In the genomic region with DNA sequence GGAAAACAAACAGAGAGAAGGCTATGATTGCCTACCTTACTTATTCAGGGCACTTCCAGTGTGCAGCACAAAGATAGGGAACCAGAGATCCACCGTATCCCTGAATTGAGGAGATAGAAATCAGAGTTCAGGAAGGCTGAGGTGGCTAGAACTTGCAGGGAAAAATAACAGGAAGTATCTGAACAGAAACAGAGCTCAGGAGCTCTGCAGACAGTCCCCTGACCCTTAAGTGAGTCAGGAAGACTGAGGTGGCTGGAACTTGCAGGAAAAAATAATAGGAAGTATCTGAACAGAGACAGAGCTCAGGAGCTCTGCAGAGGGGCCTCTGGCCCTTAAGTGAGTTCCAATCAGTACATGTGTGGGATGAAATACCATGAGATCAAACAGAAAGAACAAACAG, we compare ENCODE assay signal across 28 cellular contexts.
DNase-seq lines count a peak whose midpoint lies in the region; ATAC-seq, FAIRE-seq and TF ChIP-seq lines count a peak whose summit lies in the region.
"Had no signal": no experiment of that assay in that cellular context is flagged by ENCODE, and none has a peak within 500 bp of the region (broad histone marks: within the 10 kb centered on the region; RNA-seq: fewer than 3 reads in every experiment).

No MANE protein-coding gene starts in this region.

- peak overlapping the region; percentile 5 for H2BK120ac ChIP-seq in mesenchymal stem cell (ENCODE audit: low read depth, low read length)

- H2AFZ ChIP-seq in mesenchymal stem cell (ENCODE audit: low read depth, low read length) = no peak overlapping the region

- H3K4me3 ChIP-seq in mesenchymal stem cell (ENCODE audit: insufficient read depth in 1 of 2, low read depth in 1 of 2, low read length in 2 of 2) (no peak overlapping the region), pancreas (no peak overlapping the region)
- H3K4me3 ChIP-seq: dorsolateral prefrontal cortex, heart left ventricle, psoas muscle had no signal

- ATAC-seq in HG02884 (IDR thresholded peaks at IDR 0.05; ENCODE audit: unreplicated experiment) = no peak
- ATAC-seq in pancreas = no peak
- ATAC-seq: heart left ventricle; naive thymus-derived CD4-positive, alpha-beta T cell; psoas muscle; Right ventricle myocardium inferior had no signal

- intact Hi-C loops in CD14-positive monocyte (cut with micrococcal nuclease) = loop anchor here in 1 of 2 donors (5.0 kb wide), 2 partner anchors 43 to 68 kb away; a partner anchor contains a TSS
- intact Hi-C loops in pancreas (cut with DNase I) = no loop called here

- H3K9ac ChIP-seq in mesenchymal stem cell (ENCODE audit: low read length) = no peak overlapping the region
- H3K9ac ChIP-seq: KMS-11 had no signal

- H3K4me3 Mint-ChIP-seq in CD14-positive monocyte (no peak overlapping the region), endothelial cell (ENCODE audit: unreplicated experiment) (no peak overlapping the region)
- H3K4me3 Mint-ChIP-seq: activated CD4-positive, alpha-beta T cell treated with anti-CD3 and anti-CD28 coated beads, Interleukin-2, amount 10 ng/mL, durations not matched to agents 24 days and 14 days; activated naive CD8-positive, alpha-beta T cell treated with anti-CD3 and anti-CD28 coated beads, Interleukin-2, amount 10 ng/mL, durations not matched to agents 7 days and 5 days; CD8-positive, alpha-beta memory T cell; central memory CD8-positive, alpha-beta T cell; naive thymus-derived CD4-positive, alpha-beta T cell had no signal

- H3K4me2 ChIP-seq in mesenchymal stem cell (ENCODE audit: low read length, poor library complexity, severe bottlenecking) = no peak overlapping the region
- H3K4me2 ChIP-seq: KMS-11 had no signal

- no peaks in the 10 kb centered on the region for H3K27me3 ChIP-seq in mesenchymal stem cell (ENCODE audit: control insufficient read depth in 1 of 2, insufficient read depth in 1 of 2, low read length in 2 of 2)
- H3K27me3 ChIP-seq in pancreas = no peaks in the 10 kb centered on the region
- H3K27me3 ChIP-seq: dorsolateral prefrontal cortex, heart left ventricle had no signal

- H3K36me3 Mint-ChIP-seq in CD14-positive monocyte (peaks cover 3% of the 10 kb centered on the region in 2 donors), endothelial cell (ENCODE audit: low read depth, unreplicated experiment) (peaks cover 18% of the 10 kb centered on the region)

- H3K79me1 ChIP-seq in mesenchymal stem cell (replicated peaks; ENCODE audit: low read length, poor library complexity, severe bottlenecking) = no peaks in the 10 kb centered on the region

- peaks cover 37% of the 10 kb centered on the region for H3K4me1 Mint-ChIP-seq in CD14-positive monocyte
- H3K4me1 Mint-ChIP-seq in endothelial cell (ENCODE audit: unreplicated experiment) = peaks cover 30% of the 10 kb centered on the region

- peak overlapping the region; percentile 89 for H4K8ac ChIP-seq in mesenchymal stem cell (ENCODE audit: low read length)

- H3K36me3 ChIP-seq in mesenchymal stem cell (ENCODE audit: control insufficient read depth in 1 of 2, insufficient read depth in 2 of 2, low read depth in 1 of 2, low read length in 2 of 2) (no peaks in the 10 kb centered on the region), pancreas (no peaks in the 10 kb centered on the region)
- H3K36me3 ChIP-seq: heart left ventricle had no signal

- peak overlapping the region; percentile 66 to 83 for H3K18ac ChIP-seq in mesenchymal stem cell (ENCODE audit: low read depth in 1 of 2, low read length in 2 of 2)

- H3K27ac ChIP-seq in mesenchymal stem cell (ENCODE audit: low read length, poor library complexity, severe bottlenecking) = no peak overlapping the region
- H3K27ac ChIP-seq in pancreas = no peak overlapping the region
- H3K27ac ChIP-seq: dorsolateral prefrontal cortex, KMS-11, psoas muscle had no signal

- TF ChIP-seq CTCF in CD14-positive monocyte (IDR thresholded peaks at IDR 0.05) = no peak
- TF ChIP-seq CTCF in endothelial cell (IDR thresholded peaks at IDR 0.05; ENCODE audit: unreplicated experiment) = no peak
- TF ChIP-seq CTCF in pancreas (IDR thresholded peaks at IDR 0.05) = no peak

- H3K9me3 Mint-ChIP-seq in CD14-positive monocyte = peaks cover 0 to 11% (median 4%) of the 10 kb centered on the region in 7 donors
- peaks cover 19% of the 10 kb centered on the region for H3K9me3 Mint-ChIP-seq in endothelial cell (ENCODE audit: unreplicated experiment)
- H3K9me3 Mint-ChIP-seq: activated naive CD8-positive, alpha-beta T cell treated with anti-CD3 and anti-CD28 coated beads, Interleukin-2, amount 10 ng/mL, durations not matched to agents 7 days and 5 days; central memory CD8-positive, alpha-beta T cell had no signal

- H2BK15ac ChIP-seq in mesenchymal stem cell (ENCODE audit: low read depth, poor library complexity, severe bottlenecking) = no peak overlapping the region

- no peak overlapping the region for H3K14ac ChIP-seq in mesenchymal stem cell (ENCODE audit: low read length in 2 of 2)

- H2AK5ac ChIP-seq in mesenchymal stem cell (ENCODE audit: low read length, severe bottlenecking) = no peak overlapping the region

- peak overlapping the region in 1 of 2 experiments; percentile 54 for H2BK12ac ChIP-seq in mesenchymal stem cell (ENCODE audit: low read length in 2 of 2)

- H3K27me3 Mint-ChIP-seq in CD14-positive monocyte (ENCODE audit: low read depth in 3 of 3) (peaks cover 0 to 3% (median 0%) of the 10 kb centered on the region in 3 donors), endothelial cell (ENCODE audit: unreplicated experiment) (peaks cover 3% of the 10 kb centered on the region)
- H3K27me3 Mint-ChIP-seq: CD8-positive, alpha-beta memory T cell; central memory CD8-positive, alpha-beta T cell had no signal

- DNase-seq in CD14-positive monocyte (ENCODE audit: low spot score) = no peak
- no peak for DNase-seq in endothelial cell (ENCODE audit: low spot score)
- peak; percentile 39 for DNase-seq in mesenchymal stem cell
- no peak for DNase-seq in globus pallidus (ENCODE audit: low spot score)
- no peak for DNase-seq in pancreas
- no peak for DNase-seq in DMS 273 treated with DMSO at 0.1 percent for 48 hours (lab: John Stamatoyannopoulos, UW)
- DNase-seq: activated CD4-positive, alpha-beta T cell treated with anti-CD3 and anti-CD28 coated beads, Interleukin-2, amount 10 ng/mL, durations not matched to agents 24 days and 14 days; activated effector memory CD4-positive, alpha-beta T cell treated with anti-CD3 and anti-CD28 coated beads, Interleukin-2, amount 50 U/mL, for 16 hours; activated naive CD8-positive, alpha-beta T cell treated with anti-CD3 and anti-CD28 coated beads, Interleukin-2, amount 10 ng/mL, durations not matched to agents 7 days and 5 days; activated T-cell treated with anti-CD3 and anti-CD28 coated beads, Interleukin-2, amount 50 U/mL, for 1 hour; CD8-positive, alpha-beta memory T cell; dorsolateral prefrontal cortex; heart left ventricle; kidney glomerular epithelial cell; naive thymus-derived CD4-positive, alpha-beta T cell; NCI-H1436; NCI-H82; psoas muscle; stimulated activated naive CD4-positive, alpha-beta T cell treated with Interleukin-2 at 50 U/mL for 16 hours; T-helper 2 cell had no signal

- H3K4me1 ChIP-seq in mesenchymal stem cell (ENCODE audit: control insufficient read depth, insufficient read depth, low read depth, low read length) (peaks cover 6% of the 10 kb centered on the region), pancreas (peaks cover 0 to 17% (median 0%) of the 10 kb centered on the region in 3 donors)

- H3K27ac Mint-ChIP-seq in CD14-positive monocyte (peak overlapping the region in 4 of 7 donors; percentile 27 to 73 (median 53)), endothelial cell (ENCODE audit: unreplicated experiment) (peak overlapping the region; percentile 79)
- H3K27ac Mint-ChIP-seq: activated CD4-positive, alpha-beta T cell treated with anti-CD3 and anti-CD28 coated beads, Interleukin-2, amount 10 ng/mL, durations not matched to agents 24 days and 14 days; activated naive CD8-positive, alpha-beta T cell treated with anti-CD3 and anti-CD28 coated beads, Interleukin-2, amount 10 ng/mL, durations not matched to agents 7 days and 5 days; CD8-positive, alpha-beta memory T cell; naive thymus-derived CD4-positive, alpha-beta T cell had no signal

- no peak overlapping the region for H2BK5ac ChIP-seq in mesenchymal stem cell (ENCODE audit: low read depth, low read length, poor library complexity, severe bottlenecking)

- no peak overlapping the region for H3K23ac ChIP-seq in mesenchymal stem cell (ENCODE audit: low read length in 2 of 2)

- H3K4ac ChIP-seq in mesenchymal stem cell (ENCODE audit: low read depth in 1 of 2, low read length in 2 of 2) = peak overlapping the region; percentile 11 to 91

- 27% methylated on average over 1 of the region's 1 CpG for WGBS in mesenchymal stem cell
- WGBS in pancreas, 2 donors = 86% methylated on average over 1 of the region's 1 CpG

- FAIRE-seq in pancreas (lab: Jason Lieb, UNC) = no peak
- FAIRE-seq: A204.1, H1, HTR-8/SVneo had no signal

- H3K9me3 ChIP-seq in mesenchymal stem cell (ENCODE audit: control insufficient read depth, low read length) (no peaks in the 10 kb centered on the region), pancreas (no peaks in the 10 kb centered on the region)

- peak overlapping the region; percentile 50 for H4K91ac ChIP-seq in mesenchymal stem cell (ENCODE audit: low read length)

TF ChIP-seq in PFSK-1, 5 proteins besides CTCF, POLR2A, EP300 and RAD21 (continues in another document):
- TF ChIP-seq SIN3A (IDR thresholded peaks at IDR 0.05; ENCODE audit: borderline replicate concordance, insufficient read depth, low read length) = peak; percentile 21; the same call in 1 of the 2 replicates
